In genomic region chr20:10547276-10548114, GRCh38 we compare ENCODE assay signal across 16 cellular contexts.
DNase-seq lines count a peak whose midpoint lies in the region; ATAC-seq lines count a peak whose summit lies in the region.
"Had no signal": no experiment of that assay in that cellular context is flagged by ENCODE, and none has a peak within 500 bp of the region (broad histone marks: within the 10 kb centered on the region; RNA-seq: fewer than 3 reads in every experiment).

No MANE protein-coding gene starts in this region.

- DNase-seq in activated CD4-positive, alpha-beta T cell treated with anti-CD3 and anti-CD28 coated beads for 36 hours: no peak
- DNase-seq in activated CD4-positive, alpha-beta T cell treated with anti-CD3 and anti-CD28 coated beads, Interleukin-2, amount 50 U/mL, for 48 hours: no peak
- DNase-seq in dermis blood vessel endothelial cell (peak; percentile 34), kidney glomerular epithelial cell (lab: John Stamatoyannopoulos, UW) (peak; percentile 27), renal cortical epithelial cell (ENCODE audit: low read depth) (peak; percentile 86), NCI-H1048 (lab: John Stamatoyannopoulos, UW) (no peak), NCI-H82 (lab: John Stamatoyannopoulos, UW) (no peak)
- DNase-seq: 8988T, H9, NCI-H1436 treated with DMSO at 0.1 percent for 48 hours, NCI-H2081 treated with DMSO at 0.1 percent for 48 hours, NCI-H2227 treated with DMSO at 0.1 percent for 48 hours, NCI-H526 treated with DMSO at 0.1 percent for 48 hours, PC-9 had no signal

- intact Hi-C loops in activated CD4-positive, alpha-beta T cell treated with anti-CD3 and anti-CD28 coated beads for 36 hours (cut with DNase I, micrococcal nuclease): no loop called here

- H3K4me1 Mint-ChIP-seq in activated CD4-positive, alpha-beta T cell treated with anti-CD3 and anti-CD28 coated beads for 36 hours: peaks cover 36% of the 10 kb centered on the region

- H3K27ac Mint-ChIP-seq in activated CD4-positive, alpha-beta T cell treated with anti-CD3 and anti-CD28 coated beads for 36 hours: peak overlapping the region; percentile 17
- H3K27ac Mint-ChIP-seq: H9 had no signal

- no peak overlapping the region for H3K4me3 Mint-ChIP-seq in activated CD4-positive, alpha-beta T cell treated with anti-CD3 and anti-CD28 coated beads for 36 hours
- H3K4me3 Mint-ChIP-seq: H9 had no signal

- POLR2A ChIA-PET in activated CD4-positive, alpha-beta T cell treated with anti-CD3 and anti-CD28 coated beads for 36 hours (lab: Charles Lee): no interaction called here

- CTCF ChIA-PET in activated CD4-positive, alpha-beta T cell treated with anti-CD3 and anti-CD28 coated beads for 36 hours (lab: Charles Lee): interaction anchor here (0.7 kb wide), 1 partner anchor 45 kb away, joined by 4 read pairs; no protein-coding TSS in a partner anchor

- no peak for ATAC-seq in activated CD4-positive, alpha-beta T cell treated with anti-CD3 and anti-CD28 coated beads for 36 hours
- no peak for ATAC-seq in HG02852 (IDR thresholded peaks at IDR 0.05; ENCODE audit: unreplicated experiment)
- ATAC-seq: GM12878 had no signal

- no peaks in the 10 kb centered on the region for H3K9me3 Mint-ChIP-seq in activated CD4-positive, alpha-beta T cell treated with anti-CD3 and anti-CD28 coated beads for 36 hours (ENCODE audit: low read depth)
- H3K9me3 Mint-ChIP-seq: H9 had no signal

- H3K27me3 Mint-ChIP-seq in activated CD4-positive, alpha-beta T cell treated with anti-CD3 and anti-CD28 coated beads for 36 hours: no peaks in the 10 kb centered on the region

- H3K36me3 Mint-ChIP-seq in activated CD4-positive, alpha-beta T cell treated with anti-CD3 and anti-CD28 coated beads for 36 hours (ENCODE audit: low read depth): no peaks in the 10 kb centered on the region

Comparison
In these comparisons a context has a peak if more than half of its experiments do, and no peak if none do; other contexts are left out.
1. DNase-seq: peak in dermis blood vessel endothelial cell (single experiment), kidney glomerular epithelial cell (single experiment) and renal cortical epithelial cell (single experiment); none in activated CD4-positive, alpha-beta T cell treated with anti-CD3 and anti-CD28 coated beads for 36 hours (single experiment), activated CD4-positive, alpha-beta T cell treated with anti-CD3 and anti-CD28 coated beads, Interleukin-2, amount 50 U/mL, for 48 hours (0 of 2), NCI-H1048 (single experiment) and NCI-H82 (single experiment).